In genomic region chr10:78953124-78954008, GRCh38 we compare ENCODE assay signal across 10 cellular contexts.
DNase-seq lines count a peak whose midpoint lies in the region; ATAC-seq, FAIRE-seq and TF ChIP-seq lines count a peak whose summit lies in the region.
"Had no signal": no experiment of that assay in that cellular context is flagged by ENCODE, and none has a peak within 500 bp of the region (broad histone marks: within the 10 kb centered on the region; RNA-seq: fewer than 3 reads in every experiment).

No MANE protein-coding gene starts in this region.

- no peak overlapping the region for H3K4me3 Mint-ChIP-seq in glutamatergic neuron (ENCODE audit: unreplicated experiment)

- H3K9me3 Mint-ChIP-seq in glutamatergic neuron (ENCODE audit: unreplicated experiment): peaks cover 7% of the 10 kb centered on the region

- peak; percentile 65 for ATAC-seq in left lung
- no peak for ATAC-seq in HG02970 (IDR thresholded peaks at IDR 0.05; ENCODE audit: low FRiP score, unreplicated experiment)

- H3K4me1 Mint-ChIP-seq in glutamatergic neuron (ENCODE audit: low read depth, unreplicated experiment): no peaks in the 10 kb centered on the region

- H3K27me3 ChIP-seq in left lung: no peaks in the 10 kb centered on the region

- H3K36me3 ChIP-seq in left lung: no peaks in the 10 kb centered on the region

- no peaks in the 10 kb centered on the region for H3K9me3 ChIP-seq in left lung

- peaks cover 8% of the 10 kb centered on the region for H3K27me3 Mint-ChIP-seq in glutamatergic neuron (ENCODE audit: unreplicated experiment)

- H3K27ac ChIP-seq in left lung: no peak overlapping the region
- H3K27ac ChIP-seq: C4-2B, SK-N-MC had no signal

- DNase-seq in AG20443 (ENCODE audit: low spot score): peak; percentile 70
- DNase-seq in GOT3 (lab: John Stamatoyannopoulos, UW): peak; percentile 50
- peak; percentile 46 for DNase-seq in SKM-1 (lab: John Stamatoyannopoulos, UW; ENCODE audit: unreplicated experiment)
- peak in 1 of 2 donors; percentile 66 for DNase-seq in left lung
- no peak for DNase-seq in NCI-H774 (lab: John Stamatoyannopoulos, UW)
- DNase-seq in glutamatergic neuron: no peak
- no peak for DNase-seq in H54 (ENCODE audit: insufficient read length, low spot score)

- no peak for TF ChIP-seq POLR2A in H54 (IDR thresholded peaks at IDR 0.05; ENCODE audit: low read depth, low read length)

- no peak for FAIRE-seq in H54 (lab: Jason Lieb, UNC)

- intact Hi-C loops in left lung (cut with DNase I): no loop called here

- TF ChIP-seq CTCF in left lung (IDR thresholded peaks at IDR 0.05) (no peak), glutamatergic neuron (IDR thresholded peaks at IDR 0.05; ENCODE audit: partially characterized antibody, unreplicated experiment) (no peak)

- H3K27ac Mint-ChIP-seq in glutamatergic neuron (ENCODE audit: unreplicated experiment): no peak overlapping the region

- no peaks in the 10 kb centered on the region for H3K36me3 Mint-ChIP-seq in glutamatergic neuron (ENCODE audit: unreplicated experiment)

- H3K4me1 ChIP-seq in left lung: peaks cover 6 to 7% of the 10 kb centered on the region in 2 donors

- no peak overlapping the region for H3K4me3 ChIP-seq in left lung
- H3K4me3 ChIP-seq: SK-N-MC had no signal

Comparison
In these comparisons a context has a peak if more than half of its experiments do, and no peak if none do; other contexts are left out.
1. DNase-seq: peak in AG20443 (single experiment), GOT3 (single experiment) and SKM-1 (single experiment); none in NCI-H774 (single experiment), glutamatergic neuron (single experiment) and H54 (single experiment).